ENCODE assay signal across 15 cellular contexts in the genomic region with DNA sequence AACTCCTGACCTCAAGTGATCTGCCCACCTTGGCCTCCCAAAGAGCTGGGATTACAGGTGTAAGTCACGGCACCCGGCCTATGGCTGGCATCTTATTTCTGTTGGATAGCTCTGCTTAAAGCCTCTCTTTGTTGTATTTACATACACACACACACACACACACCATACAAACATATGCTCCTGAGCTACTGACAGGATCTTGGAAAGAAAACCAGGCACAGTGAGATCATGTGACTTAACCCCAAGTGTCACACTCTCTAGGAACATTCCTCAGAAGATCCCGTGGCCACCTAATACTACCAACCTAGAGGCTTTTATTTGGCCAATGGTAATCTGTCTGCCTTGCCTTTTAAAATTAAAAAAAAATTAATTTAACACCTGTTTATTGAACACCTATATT.
"Had no signal": no experiment of that assay in that cellular context is flagged by ENCODE, and none has a peak within 500 bp of the region (broad histone marks: within the 10 kb centered on the region; RNA-seq: fewer than 3 reads in every experiment).

No MANE protein-coding gene starts in this region.

- FAIRE-seq: bronchial epithelial cell, colon, frontal cortex, TTC549 had no signal

- H3K36me3 ChIP-seq: prostate gland, stomach had no signal

- H3K27me3 ChIP-seq: stomach had no signal

- DNase-seq: activated CD4-positive, alpha-beta T cell treated with anti-CD3 and anti-CD28 coated beads, Interleukin-2, amount 10 ng/mL, durations not matched to agents 7 days and 5 days; activated CD4-positive, CD25-positive, alpha-beta regulatory T cell; activated gamma-delta T cell; activated naive CD8-positive, alpha-beta T cell treated with anti-CD3 and anti-CD28 coated beads for 36 hours; activated T-cell treated with anti-CD3 and anti-CD28 coated beads, Interleukin-2, amount 50 U/mL, for 24 hours; anterior cingulate cortex; occipital lobe; stimulated activated CD4-positive, alpha-beta T cell treated with anti-CD3 and anti-CD28 coated beads, Interleukin-15, amount 100 ng/mL, for 24 hours; stomach; T-helper 2 cell had no signal

- H3K9me3 ChIP-seq: prostate gland, stomach had no signal

- H3K4me3 ChIP-seq: prostate gland, stomach had no signal
